18 cellular contexts compared by ENCODE assay signal in the genomic region with DNA sequence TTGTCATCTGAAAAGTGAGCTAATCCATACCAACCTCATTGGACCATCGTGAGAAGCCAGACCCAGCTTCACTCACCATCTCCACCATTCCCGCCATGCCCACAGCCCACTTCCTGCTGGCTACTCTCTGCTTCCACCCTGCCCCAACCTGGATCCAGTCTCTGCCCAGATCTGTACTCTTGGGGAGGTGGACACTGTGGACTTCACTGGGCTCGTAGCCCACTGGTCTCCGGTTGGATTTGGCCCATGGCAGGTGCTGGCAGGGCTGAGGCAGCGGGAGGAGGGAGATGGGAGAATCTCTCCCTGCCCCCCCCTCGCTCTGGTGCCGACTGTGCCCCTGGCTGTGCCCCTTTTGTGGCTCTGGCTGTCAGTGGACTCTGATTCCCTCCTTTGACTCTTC.
DNase-seq lines count a peak whose midpoint lies in the region; ATAC-seq, FAIRE-seq and TF ChIP-seq lines count a peak whose summit lies in the region.
"Had no signal": no experiment of that assay in that cellular context is flagged by ENCODE, and none has a peak within 500 bp of the region (broad histone marks: within the 10 kb centered on the region; RNA-seq: fewer than 3 reads in every experiment).

No MANE protein-coding gene starts in this region.

- H3K36me3 ChIP-seq in left ventricle myocardium inferior (no peaks in the 10 kb centered on the region), H1 (ENCODE audit: control insufficient read depth in 2 of 4, insufficient read depth in 4 of 4, low read length in 3 of 4) (no peaks in the 10 kb centered on the region), spleen (no peaks in the 10 kb centered on the region)
- H3K36me3 ChIP-seq: SJSA1 had no signal

- no peak overlapping the region for H4K5ac ChIP-seq in H1 (ENCODE audit: insufficient read length, low read depth, low read length)

- no peaks in the 10 kb centered on the region; the same call in 1 of the 2 replicates for H3K79me1 ChIP-seq in H1 (ENCODE audit: low read depth, low read length)

- FAIRE-seq in H1 (lab: Jason Lieb, UNC), result no peak
- FAIRE-seq: A204.1, GM19239, K562 had no signal

- no peak overlapping the region for H2BK20ac ChIP-seq in H1 (ENCODE audit: low read length)

- TF ChIP-seq EP300 in H1 (IDR thresholded peaks at IDR 0.05; ENCODE audit: borderline replicate concordance in 1 of 2, low read depth in 2 of 2, low read length in 2 of 2), result no peak

- 86% methylated on average over 5 of the region's 7 CpGs; no CpG with 5 or more reads in 1 of the 2 experiments for WGBS in H1 (ENCODE audit: extremely low coverage in 1 of 2, insufficient coverage in 1 of 2, insufficient read length in 1 of 2, insufficient replicate concordance in 2 of 2, low coverage in 1 of 2, low lambda C conversion rate in 2 of 2, missing lambda C conversion rate in 1 of 2), 2 experiments
- 87 to 97% (median 91%) methylated on average over 4 to 7 of the region's 7 CpGs for WGBS in spleen, 5 donors

- H3K4me1 ChIP-seq in left ventricle myocardium inferior (peaks cover 33% of the 10 kb centered on the region), H1 (replicated peaks in 1 of 4; ENCODE audit: control insufficient read depth in 3 of 4, insufficient read depth in 4 of 4, low read length in 3 of 4) (peaks cover 0 to 8% (median 3%) of the 10 kb centered on the region in 4 experiments; a peak in 5 of 7 replicates), spleen (no peaks in the 10 kb centered on the region)
- H3K4me1 ChIP-seq: SJSA1 had no signal

- H3K23me2 ChIP-seq in H1 (ENCODE audit: low read depth, low read length), result no peaks in the 10 kb centered on the region

- ATAC-seq in left ventricle myocardium superior, result no peak
- ATAC-seq in GM21447 (IDR thresholded peaks at IDR 0.05; ENCODE audit: unreplicated experiment), result no peak
- ATAC-seq: K562 had no signal

- no peak overlapping the region for H2BK120ac ChIP-seq in H1 (replicated peaks; ENCODE audit: low read depth, low read length)

- POLR2A ChIA-PET in H1 (lab: Charles Lee; ENCODE audit: partially characterized antibody), result no interaction called here

- no peak for DNase-seq in left ventricle myocardium inferior
- no peak for DNase-seq in left ventricle myocardium superior
- DNase-seq in H1 (ENCODE audit: low read depth in 1 of 2, low spot score in 2 of 2), result no peak
- peak; percentile 59 for DNase-seq in spleen
- DNase-seq in NCI-H345 (lab: John Stamatoyannopoulos, UW), result no peak
- DNase-seq in activated naive CD4-positive, alpha-beta T cell (lab: John Stamatoyannopoulos, UW), result no peak
- DNase-seq: EL, GF-D8, H7, NCI-H1436, NCI-H187 treated with DMSO at 0.1 percent for 48 hours, NCI-H2107, NCI-H69 had no signal

- no peak overlapping the region for H4K8ac ChIP-seq in H1 (ENCODE audit: extremely low read depth, insufficient read depth, low read length)

- H3K4me2 ChIP-seq in H1 (ENCODE audit: insufficient read depth in 1 of 2, low read depth in 2 of 2, low read length in 2 of 2), result no peak overlapping the region

- H3K9ac ChIP-seq in H1 (replicated peaks in 1 of 4; ENCODE audit: extremely low read depth in 1 of 4, low read depth in 3 of 4, low read length in 3 of 4), result no peak overlapping the region

- TF ChIP-seq POLR2A in H1 (IDR thresholded peaks at IDR 0.05; ENCODE audit: control extremely low read depth in 1 of 2, low read depth in 2 of 2, low read length in 2 of 2) (no peak), spleen (IDR thresholded peaks at IDR 0.05) (no peak)

- H3K9me3 ChIP-seq in left ventricle myocardium inferior (replicated peaks) (no peaks in the 10 kb centered on the region), H1 (ENCODE audit: insufficient read depth in 2 of 2, low read depth in 1 of 2, low read length in 1 of 2) (no peaks in the 10 kb centered on the region), spleen (no peaks in the 10 kb centered on the region)
- H3K9me3 ChIP-seq: SJSA1 had no signal

- no peak overlapping the region for H3K23ac ChIP-seq in H1 (ENCODE audit: insufficient read length)

- no peak overlapping the region for H2AFZ ChIP-seq in H1 (ENCODE audit: low read length)

- H4K91ac ChIP-seq in H1 (replicated peaks; ENCODE audit: insufficient read length, low read length), result no peak overlapping the region

- H4K20me1 ChIP-seq in H1 (replicated peaks in 1 of 2; ENCODE audit: control insufficient read depth in 1 of 2, insufficient read depth in 2 of 2, low read length in 2 of 2), result no peaks in the 10 kb centered on the region

- CTCF ChIA-PET in H1 (lab: Charles Lee; ENCODE audit: partially characterized antibody), result interaction anchor here (0.7 kb wide), 1 partner anchor 8 kb away, joined by 4 read pairs; no protein-coding TSS in a partner anchor

- no peak overlapping the region for H2BK15ac ChIP-seq in H1 (ENCODE audit: low read length)

- no peak for TF ChIP-seq CTCF in left ventricle myocardium inferior (IDR thresholded peaks at IDR 0.05; ENCODE audit: borderline replicate concordance)
- no peak for TF ChIP-seq CTCF in H1 (IDR thresholded peaks at IDR 0.05; ENCODE audit: control extremely low read depth in 1 of 3, insufficient read depth in 1 of 3, low read depth in 1 of 3, low read length in 3 of 3)
- TF ChIP-seq CTCF in spleen (IDR thresholded peaks at IDR 0.05 in 8 of 11, conservative IDR thresholded peaks at IDR 0.05 in 3 of 11), result no peak

- no peaks in the 10 kb centered on the region for H3K27me3 ChIP-seq in left ventricle myocardium inferior (ENCODE audit: low read depth)
- no peaks in the 10 kb centered on the region; a peak in 1 of 7 replicates for H3K27me3 ChIP-seq in H1 (replicated peaks in 1 of 4; ENCODE audit: control insufficient read depth in 3 of 4, extremely low read depth in 1 of 4, insufficient read depth in 3 of 4, low read length in 3 of 4)
- no peaks in the 10 kb centered on the region for H3K27me3 ChIP-seq in spleen (replicated peaks in 1 of 7)
- H3K27me3 ChIP-seq: SJSA1 had no signal

- intact Hi-C loops in left ventricle myocardium inferior (cut with micrococcal nuclease) (no loop called here), left ventricle myocardium superior (cut with micrococcal nuclease) (no loop called here), spleen (cut with DNase I; ENCODE audit: low total_unique reads) (no loop called here)

- H3K27ac ChIP-seq in left ventricle myocardium inferior (replicated peaks) (peak overlapping the region; percentile 44), H1 (ENCODE audit: low read depth, low read length) (no peak overlapping the region), spleen (no peak overlapping the region)
- H3K27ac ChIP-seq: SJSA1 had no signal

- H2AK5ac ChIP-seq in H1 (ENCODE audit: low read depth, low read length), result no peak overlapping the region

- no peak for TF ChIP-seq RAD21 in H1 (IDR thresholded peaks at IDR 0.05 in 1 of 2, conservative IDR thresholded peaks at IDR 0.05 in 1 of 2; ENCODE audit: low read depth in 2 of 2, low read length in 2 of 2)

- H3K4me3 ChIP-seq in left ventricle myocardium inferior (no peak overlapping the region), H1 (ENCODE audit: extremely low read depth in 1 of 4, insufficient read depth in 2 of 4, low read depth in 3 of 4, low read length in 4 of 4) (no peak overlapping the region), spleen (no peak overlapping the region)
- H3K4me3 ChIP-seq: K562, SJSA1 had no signal

- H3K4ac ChIP-seq in H1 (replicated peaks; ENCODE audit: insufficient read length, low read depth, low read length), result peak overlapping the region; percentile 19

- no peak overlapping the region for H2BK5ac ChIP-seq in H1 (ENCODE audit: low read depth, low read length)

- H2BK12ac ChIP-seq in H1 (ENCODE audit: low read depth, low read length), result no peak overlapping the region

- no peak overlapping the region for H3K56ac ChIP-seq in H1 (replicated peaks; ENCODE audit: insufficient read length, low read depth, low read length)

- no peak overlapping the region for H3K14ac ChIP-seq in H1 (ENCODE audit: insufficient read length)

- H3K79me2 ChIP-seq in H1 (ENCODE audit: control insufficient read depth in 1 of 2, insufficient read depth in 2 of 2, low read length in 2 of 2), result no peaks in the 10 kb centered on the region

- H3K18ac ChIP-seq in H1 (ENCODE audit: extremely low read depth, low read length), result no peak overlapping the region

TF ChIP-seq in H1, 55 proteins besides CTCF, POLR2A, EP300 and RAD21:
- TF ChIP-seq, protein P1, sequence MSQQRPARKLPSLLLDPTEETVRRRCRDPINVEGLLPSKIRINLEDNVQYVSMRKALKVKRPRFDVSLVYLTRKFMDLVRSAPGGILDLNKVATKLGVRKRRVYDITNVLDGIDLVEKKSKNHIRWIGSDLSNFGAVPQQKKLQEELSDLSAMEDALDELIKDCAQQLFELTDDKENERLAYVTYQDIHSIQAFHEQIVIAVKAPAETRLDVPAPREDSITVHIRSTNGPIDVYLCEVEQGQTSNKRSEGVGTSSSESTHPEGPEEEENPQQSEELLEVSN (IDR thresholded peaks at IDR 0.05), result no peak
- TF ChIP-seq, protein P2, sequence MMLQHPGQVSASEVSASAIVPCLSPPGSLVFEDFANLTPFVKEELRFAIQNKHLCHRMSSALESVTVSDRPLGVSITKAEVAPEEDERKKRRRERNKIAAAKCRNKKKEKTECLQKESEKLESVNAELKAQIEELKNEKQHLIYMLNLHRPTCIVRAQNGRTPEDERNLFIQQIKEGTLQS (IDR thresholded peaks at IDR 0.05; ENCODE audit: insufficient read depth, low read depth, low read length), result no peak
- no peak for TF ChIP-seq TEAD4 (IDR thresholded peaks at IDR 0.05; ENCODE audit: low read depth, low read length)
- TF ChIP-seq FOSL1 (IDR thresholded peaks at IDR 0.05; ENCODE audit: insufficient read depth, low read depth, low read length), result no peak
- no peak for TF ChIP-seq GABPA (IDR thresholded peaks at IDR 0.05; ENCODE audit: borderline replicate concordance, insufficient read depth, low read length)
- no peak for TF ChIP-seq SP2 (IDR thresholded peaks at IDR 0.05; ENCODE audit: low read length)
- no peak for TF ChIP-seq TAF7 (optimal IDR thresholded peaks at IDR 0.05; ENCODE audit: borderline replicate concordance, low read depth, low read length)
- TF ChIP-seq RFX5 (IDR thresholded peaks at IDR 0.05; ENCODE audit: borderline replicate concordance, low read depth, low read length), result no peak
- TF ChIP-seq TBP (IDR thresholded peaks at IDR 0.05; ENCODE audit: low read depth, low read length), result no peak
